Comparison of ENCODE assay signal across 1 cellular context in genomic region chr11:12862761-12863469, GRCh38.
TF ChIP-seq lines count a peak whose summit lies in the region.

No MANE protein-coding gene starts in this region.

TF ChIP-seq in H1, 55 proteins besides CTCF, POLR2A, EP300 and RAD21 (continued from another document):
- TF ChIP-seq USF2 (IDR thresholded peaks at IDR 0.05; ENCODE audit: low read length): no peak
- no peak for TF ChIP-seq SRF (IDR thresholded peaks at IDR 0.05; ENCODE audit: low read depth, low read length)
- no peak for TF ChIP-seq SUZ12 (IDR thresholded peaks at IDR 0.05; ENCODE audit: low read length)
- TF ChIP-seq BCL11A (IDR thresholded peaks at IDR 0.05; ENCODE audit: low read depth in 2 of 2, low read length in 2 of 2): no peak
- no peak for TF ChIP-seq CTBP2 (IDR thresholded peaks at IDR 0.05; ENCODE audit: borderline replicate concordance, insufficient read depth, insufficient read length, low read length)
- TF ChIP-seq SAP30 (IDR thresholded peaks at IDR 0.05; ENCODE audit: insufficient read depth, insufficient replicate concordance, low read length): no peak
- TF ChIP-seq BACH1 (IDR thresholded peaks at IDR 0.05; ENCODE audit: low read length): peak; percentile 99
- no peak for TF ChIP-seq RNF2 (IDR thresholded peaks at IDR 0.05; ENCODE audit: borderline replicate concordance, low read depth, low read length, missing control alignments, poor library complexity, severe bottlenecking)
- TF ChIP-seq JUN (IDR thresholded peaks at IDR 0.05; ENCODE audit: low read depth, low read length): no peak
- no peak for TF ChIP-seq GTF2F1 (IDR thresholded peaks at IDR 0.05; ENCODE audit: borderline replicate concordance, low read depth, low read length)
- TF ChIP-seq ATF2 (IDR thresholded peaks at IDR 0.05; ENCODE audit: low read length): peak; percentile 20; the same call in 1 of the 2 replicates
- TF ChIP-seq MAFK (IDR thresholded peaks at IDR 0.05; ENCODE audit: low read depth, low read length): peak; percentile 100
- TF ChIP-seq NANOG (IDR thresholded peaks at IDR 0.05; ENCODE audit: insufficient read depth, low read depth, low read length, poor library complexity, severe bottlenecking): peak; percentile 10
- TF ChIP-seq SIX5 (IDR thresholded peaks at IDR 0.05; ENCODE audit: low read depth, low read length): no peak
- TF ChIP-seq TCF12 (IDR thresholded peaks at IDR 0.05; ENCODE audit: low read depth, low read length): 0 out of 2 replicates have a peak, but pooled peaks have one; percentile 27
- TF ChIP-seq CBX5 (IDR thresholded peaks at IDR 0.05; ENCODE audit: low read depth, low read length): no peak
- TF ChIP-seq ZNF274 (IDR thresholded peaks at IDR 0.05; ENCODE audit: borderline replicate concordance, extremely low read depth, low read length): no peak
- TF ChIP-seq KDM4A (IDR thresholded peaks at IDR 0.05; ENCODE audit: low read depth, low read length, severe bottlenecking): no peak
- TF ChIP-seq KDM1A (IDR thresholded peaks at IDR 0.05; ENCODE audit: borderline replicate concordance, low read length): peak; percentile 55
- TF ChIP-seq CEBPB (IDR thresholded peaks at IDR 0.05; ENCODE audit: low read depth, low read length): no peak
- peak; percentile 81 for TF ChIP-seq JUND (IDR thresholded peaks at IDR 0.05; ENCODE audit: low read length)
- TF ChIP-seq E2F6 (IDR thresholded peaks at IDR 0.05): no peak
- no peak for TF ChIP-seq HDAC2 (IDR thresholded peaks at IDR 0.05; ENCODE audit: borderline replicate concordance in 1 of 2, low read depth in 2 of 2, low read length in 2 of 2)
- no peak for TF ChIP-seq SP4 (IDR thresholded peaks at IDR 0.05; ENCODE audit: low read length)
- TF ChIP-seq BRCA1 (IDR thresholded peaks at IDR 0.05; ENCODE audit: low read depth, low read length): no peak
- TF ChIP-seq YY1 (IDR thresholded peaks at IDR 0.05; ENCODE audit: low read depth, low read length): 0 out of 2 replicates have a peak, but pooled peaks have one; percentile 44
- TF ChIP-seq KDM5A (IDR thresholded peaks at IDR 0.05; ENCODE audit: low read length): no peak
- TF ChIP-seq EZH2 (IDR thresholded peaks at IDR 0.05; ENCODE audit: low read depth, low read length, severe bottlenecking): no peak
- no peak for TF ChIP-seq POU5F1 (IDR thresholded peaks at IDR 0.05; ENCODE audit: low read depth, low read length)
- TF ChIP-seq GABPA (IDR thresholded peaks at IDR 0.05; ENCODE audit: borderline replicate concordance, insufficient read depth, low read length): no peak
- peak; percentile 81; the same call in 1 of the 2 replicates for TF ChIP-seq POLR2AphosphoS5 (IDR thresholded peaks at IDR 0.05; ENCODE audit: low read depth, low read length)
- TF ChIP-seq ATF3 (IDR thresholded peaks at IDR 0.05; ENCODE audit: insufficient read depth, low read depth, low read length): no peak
- peak; percentile 53 for TF ChIP-seq TAF7 (optimal IDR thresholded peaks at IDR 0.05; ENCODE audit: borderline replicate concordance, low read depth, low read length)
- TF ChIP-seq SP1 (IDR thresholded peaks at IDR 0.05; ENCODE audit: low read depth, low read length): 0 out of 2 replicates have a peak, but pooled peaks have one; percentile 66
- TF ChIP-seq PHF8 (conservative IDR thresholded peaks at IDR 0.05; ENCODE audit: low read depth, low read length): no peak
- TF ChIP-seq TAF1 (IDR thresholded peaks at IDR 0.05; ENCODE audit: low read depth, low read length): peak; percentile 49; the same call in 1 of the 2 replicates
- TF ChIP-seq HDAC6 (IDR thresholded peaks at IDR 0.05; ENCODE audit: low read depth, low read length): no peak
- TF ChIP-seq FOSL1 (IDR thresholded peaks at IDR 0.05; ENCODE audit: insufficient read depth, low read depth, low read length): no peak
- TF ChIP-seq CBX8 (IDR thresholded peaks at IDR 0.05; ENCODE audit: borderline replicate concordance, low read depth, low read length): no peak
- TF ChIP-seq EGR1 (IDR thresholded peaks at IDR 0.05; ENCODE audit: borderline replicate concordance, low read depth, low read length): no peak
- peak; percentile 43; the same call in 1 of the 2 replicates for TF ChIP-seq CHD2 (IDR thresholded peaks at IDR 0.05; ENCODE audit: low read length)
- TF ChIP-seq MAX (IDR thresholded peaks at IDR 0.05): peak; percentile 42
- TF ChIP-seq ASH2L (IDR thresholded peaks at IDR 0.05; ENCODE audit: low read length): peak; percentile 65
- TF ChIP-seq CREB1 (IDR thresholded peaks at IDR 0.05): 0 out of 2 replicates have a peak, but pooled peaks have one; percentile 23
- TF ChIP-seq NRF1 (IDR thresholded peaks at IDR 0.05; ENCODE audit: low read depth, low read length): no peak
- TF ChIP-seq RFX5 (IDR thresholded peaks at IDR 0.05; ENCODE audit: borderline replicate concordance, low read depth, low read length): no peak
- no peak for TF ChIP-seq RXRA (IDR thresholded peaks at IDR 0.05; ENCODE audit: insufficient read depth, low read depth, low read length)
- TF ChIP-seq CHD7 (IDR thresholded peaks at IDR 0.05; ENCODE audit: insufficient replicate concordance, low read length): peak; percentile 36
- TF ChIP-seq TBP (IDR thresholded peaks at IDR 0.05; ENCODE audit: low read depth, low read length): peak; percentile 59
- no peak for TF ChIP-seq SP2 (IDR thresholded peaks at IDR 0.05; ENCODE audit: low read length)
- TF ChIP-seq SIN3A (conservative IDR thresholded peaks at IDR 0.05 in 1 of 2, IDR thresholded peaks at IDR 0.05 in 1 of 2; ENCODE audit: low read depth in 1 of 2, low read length in 2 of 2): peak in 1 of 2 experiments; percentile 59; a peak in 1 of 4 replicates
- peak; percentile 92 for TF ChIP-seq TEAD4 (IDR thresholded peaks at IDR 0.05; ENCODE audit: low read depth, low read length)
- no peak for TF ChIP-seq CHD1 (IDR thresholded peaks at IDR 0.05; ENCODE audit: low read depth, low read length)
